Comparison of ENCODE assay signal across 16 cellular contexts in genomic region chr2:151306621-151307020, GRCh38. TPM values are rescaled to one million over a fixed set of nuclear protein-coding genes. Genes with fewer than 3 reads are reported as not detected.
DNase-seq lines count a peak whose midpoint lies in the region; ATAC-seq and TF ChIP-seq lines count a peak whose summit lies in the region.
"Had no signal": no experiment of that assay in that cellular context is flagged by ENCODE, and none has a peak within 500 bp of the region (broad histone marks: within the 10 kb centered on the region; RNA-seq: fewer than 3 reads in every experiment).

No MANE protein-coding gene starts in this region.

- H3K4me3 ChIP-seq in MG63 (no peak overlapping the region), brain microvascular endothelial cell (ENCODE audit: low read depth, low read length) (no peak overlapping the region), lower leg skin (ENCODE audit: low read depth, poor library complexity, severe bottlenecking) (no peak overlapping the region)
- H3K4me3 ChIP-seq: esophagus muscularis mucosa, right lobe of liver, stomach had no signal

- in situ Hi-C loops in brain microvascular endothelial cell (cut with HindIII; ENCODE audit: low pct_ligation_motif_present, low sequenced_read_pairs) = no loop called here

- no peaks in the 10 kb centered on the region for H3K27me3 ChIP-seq in MG63
- H3K27me3 ChIP-seq in brain microvascular endothelial cell (replicated peaks) = no peaks in the 10 kb centered on the region
- H3K27me3 ChIP-seq: esophagus muscularis mucosa, right lobe of liver, stomach had no signal

- DNase-seq in Daoy (ENCODE audit: low read depth) = peak; percentile 64
- DNase-seq in MG63 = peak; percentile 82
- DNase-seq in brain microvascular endothelial cell = peak; percentile 76
- DNase-seq in iris pigment epithelial cell (ENCODE audit: low read depth) = peak; percentile 90
- no peak for DNase-seq in lower leg skin (ENCODE audit: low spot score in 2 of 2)
- no peak for DNase-seq in hypothalamus (lab: John Stamatoyannopoulos, UW)
- DNase-seq in HUDEP-2 (lab: John Stamatoyannopoulos, UW; ENCODE audit: unreplicated experiment in 76 of 76) = no peak
- DNase-seq: activated gamma-delta T cell; islet precursor cell; naive thymus-derived CD4-positive, alpha-beta T cell; NCI-H2171 treated with DMSO at 0.1 percent for 48 hours; right lobe of liver; stomach had no signal

- ATAC-seq in HG02981 (IDR thresholded peaks at IDR 0.05; ENCODE audit: unreplicated experiment) = no peak
- ATAC-seq: naive thymus-derived CD4-positive, alpha-beta T cell; right lobe of liver had no signal

- H3K36me3 ChIP-seq in MG63 (no peaks in the 10 kb centered on the region), brain microvascular endothelial cell (replicated peaks) (no peaks in the 10 kb centered on the region)
- H3K36me3 ChIP-seq: esophagus muscularis mucosa, right lobe of liver, stomach had no signal

- TF ChIP-seq CTCF in brain microvascular endothelial cell (IDR thresholded peaks at IDR 0.05; ENCODE audit: low read depth, low read length, missing control alignments) (no peak), lower leg skin (IDR thresholded peaks at IDR 0.05) (no peak)

- intact Hi-C loops in lower leg skin (cut with DNase I; ENCODE audit: low total_unique reads) = no loop called here

- TF ChIP-seq POLR2A in lower leg skin (IDR thresholded peaks at IDR 0.05) = no peak

- WGBS in lower leg skin, 2 donors = 32 to 34% methylated on average over 3 of the region's 3 CpGs

- no peak overlapping the region for H3K27ac ChIP-seq in brain microvascular endothelial cell
- H3K27ac ChIP-seq: esophagus muscularis mucosa, right lobe of liver, stomach had no signal

- H3K9me3 ChIP-seq in MG63 = 0 out of 2 replicates have a peak, but pooled peaks cover 2% of the 10 kb centered on the region
- H3K9me3 ChIP-seq: esophagus muscularis mucosa, right lobe of liver, stomach had no signal

RNA-seq across cellular contexts. Expression of gene NMI, which starts 17.2 kb away (rescaled TPM):
- 32.9 and 39.1 TPM in 2 replicates for total RNA-seq in Daoy (2014; rRNA removed; shearing (Covaris generic))
- total RNA-seq in MG63 (2014; rRNA removed; shearing (Covaris generic); ENCODE audit: low replicate concordance) = 8.6 and 11.8 TPM in 2 replicates
- 10 to 100 TPM in 1 of 4 donors, 1 to 10 TPM in 3; 4.8 to 12.2 (median 5.4) TPM for total RNA-seq in lower leg skin

RNA-seq across cellular contexts. Expression of gene RBM43, which starts 45.0 kb away (rescaled TPM):
- total RNA-seq in Daoy (2014; rRNA removed; shearing (Covaris generic)) = 0.57 and 0.83 TPM in 2 replicates
- 1.9 and 3.8 TPM in 2 replicates for total RNA-seq in MG63 (2014; rRNA removed; shearing (Covaris generic); ENCODE audit: low replicate concordance)
- 1 to 10 TPM; 2.5 to 4.9 (median 3.9) TPM for total RNA-seq in lower leg skin

RNA-seq across cellular contexts. Expression of gene TNFAIP6, which starts 50.8 kb away (rescaled TPM):
- total RNA-seq in Daoy (2014; rRNA removed; shearing (Covaris generic)) = 2.4 and 3.2 TPM in 2 replicates
- total RNA-seq in MG63 (2014; rRNA removed; shearing (Covaris generic); ENCODE audit: low replicate concordance) = 0.84 and 1.8 TPM in 2 replicates
- total RNA-seq in lower leg skin = 1 to 10 TPM in 2 of 4 donors, under 1 TPM in 2; 0.58 to 1.9 (median 1.0) TPM
- total RNA-seq: T-helper 2 cell treated with Interferon-gamma antibody and Interleukin-4, amounts not matched to agents 100 ng/mL and 5 ng/mL, for 36 hours had no signal

Comparison
In these comparisons a context has a peak if more than half of its experiments do, and no peak if none do; other contexts are left out.
1. DNase-seq: peak in Daoy (single experiment), MG63 (single experiment), brain microvascular endothelial cell (single experiment) and iris pigment epithelial cell (single experiment); none in lower leg skin (0 of 2), hypothalamus (0 of 51) and HUDEP-2 (0 of 76).